In the genomic region with DNA sequence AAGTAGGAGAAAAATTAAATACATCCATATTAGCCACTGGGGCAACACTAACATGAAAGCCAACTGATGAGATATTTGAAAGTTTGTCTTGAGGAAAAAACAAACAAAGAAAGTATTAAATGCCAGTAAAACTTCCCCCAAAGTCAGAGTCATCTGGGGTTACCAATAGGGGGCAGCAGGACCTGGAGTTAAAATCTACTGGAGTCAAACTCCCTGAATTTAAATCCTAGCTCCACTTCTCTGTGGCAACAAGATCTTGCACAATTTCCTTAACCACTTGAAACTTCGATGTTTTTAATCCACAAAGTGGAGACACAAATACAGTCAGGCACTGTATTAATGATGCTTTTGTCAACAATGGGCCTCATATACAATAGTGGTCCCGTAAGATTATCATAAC, we compare ENCODE assay signal across 12 cellular contexts. TPM values are rescaled to one million over a fixed set of nuclear protein-coding genes. Genes with fewer than 3 reads are reported as not detected.
DNase-seq lines count a peak whose midpoint lies in the region; TF ChIP-seq lines count a peak whose summit lies in the region.
"Had no signal": no experiment of that assay in that cellular context is flagged by ENCODE, and none has a peak within 500 bp of the region (broad histone marks: within the 10 kb centered on the region; RNA-seq: fewer than 3 reads in every experiment).

No MANE protein-coding gene starts in this region.

- H3K27me3 ChIP-seq in OCI-LY1 (ENCODE audit: insufficient read depth, low read length) (no peaks in the 10 kb centered on the region), stomach (no peaks in the 10 kb centered on the region)

- H3K27ac ChIP-seq in OCI-LY1 (ENCODE audit: low read depth, low read length, poor library complexity, severe bottlenecking), result no peak overlapping the region
- H3K27ac ChIP-seq in stomach, result no peak overlapping the region
- H3K27ac ChIP-seq: prostate gland had no signal

- TF ChIP-seq POLR2A in stomach (IDR thresholded peaks at IDR 0.05), result no peak

- TF ChIP-seq EP300 in stomach (IDR thresholded peaks at IDR 0.05), result no peak

- H4K20me1 ChIP-seq in OCI-LY1 (ENCODE audit: insufficient read depth, low read length), result no peaks in the 10 kb centered on the region

- no peaks in the 10 kb centered on the region for H3F3A ChIP-seq in OCI-LY1 (ENCODE audit: insufficient read depth, low read length)

- H3K9me2 ChIP-seq in OCI-LY1 (ENCODE audit: low read depth, low read length), result no peaks in the 10 kb centered on the region

- peak; percentile 7 for DNase-seq in NCI-H748 (lab: John Stamatoyannopoulos, UW; ENCODE audit: unreplicated experiment)
- no peak for DNase-seq in NCI-H748 treated with DMSO at 0.1 percent for 48 hours (lab: John Stamatoyannopoulos, UW)
- DNase-seq in fibroblast of gingiva (ENCODE audit: low read depth), result peak; percentile 70
- DNase-seq in stromal cell of bone marrow (ENCODE audit: low read depth), result peak; percentile 64
- DNase-seq in mucosa of gallbladder (ENCODE audit: low spot score), result no peak
- DNase-seq in NCI-H146 treated with DMSO at 0.1 percent for 48 hours (lab: John Stamatoyannopoulos, UW; ENCODE audit: unreplicated experiment), result no peak
- DNase-seq in stomach, result no peak
- DNase-seq: activated CD4-positive, alpha-beta T cell treated with anti-CD3 and anti-CD28 coated beads for 48 hours; NCI-H1092 had no signal

- TF ChIP-seq CTCF in OCI-LY1 (IDR thresholded peaks at IDR 0.05; ENCODE audit: low read length) (peak; percentile 49), stomach (IDR thresholded peaks at IDR 0.05) (no peak)

- H3K4me2 ChIP-seq in OCI-LY1 (ENCODE audit: low read length), result no peak overlapping the region

- H3K4me1 ChIP-seq in OCI-LY1 (ENCODE audit: insufficient read depth, low read length, severe bottlenecking), result no peaks in the 10 kb centered on the region
- H3K4me1 ChIP-seq in stomach, result no peaks in the 10 kb centered on the region
- H3K4me1 ChIP-seq: prostate gland had no signal

- H3K9me3 ChIP-seq in OCI-LY1 (ENCODE audit: low read length) (no peaks in the 10 kb centered on the region), stomach (peaks cover 0 to 7% (median 2%) of the 10 kb centered on the region in 4 donors)
- H3K9me3 ChIP-seq: prostate gland had no signal

- H2AFZ ChIP-seq in OCI-LY1 (ENCODE audit: low read length), result no peak overlapping the region

- no peak overlapping the region for H3K9ac ChIP-seq in OCI-LY1 (ENCODE audit: low read length)

- no peaks in the 10 kb centered on the region for H3K36me3 ChIP-seq in OCI-LY1 (ENCODE audit: insufficient read depth, low read length)
- H3K36me3 ChIP-seq in stomach, result no peaks in the 10 kb centered on the region
- H3K36me3 ChIP-seq: prostate gland had no signal

- no peak overlapping the region for H3K4me3 ChIP-seq in OCI-LY1 (ENCODE audit: low read depth, low read length, poor library complexity, severe bottlenecking)
- no peak overlapping the region for H3K4me3 ChIP-seq in stomach
- H3K4me3 ChIP-seq: prostate gland had no signal

- no peaks in the 10 kb centered on the region for H3K79me2 ChIP-seq in OCI-LY1 (ENCODE audit: insufficient read depth, low read length)

- intact Hi-C loops in stomach (cut with DNase I; ENCODE audit: low total_unique reads), result no loop called here

- WGBS in stomach, 5 donors, result 59 to 79% (median 74%) methylated on average over 2 of the region's 2 CpGs

RNA-seq across cellular contexts. Expression of a gene that starts 14.4 kb away (rescaled TPM):
- total RNA-seq in mucosa of gallbladder, result 0.29 TPM
- 1 to 10 TPM in 1 of 5 donors, under 1 TPM in 2, not detected in 2; 0.29 to 2.7 (median 0.92) TPM for total RNA-seq in stomach
- polyA plus RNA-seq in stomach, result under 1 TPM; 0.31 to 0.61 (median 0.58) TPM
- total RNA-seq: temporal lobe had no signal

Comparison
In these comparisons a context has a peak if more than half of its experiments do, and no peak if none do; other contexts are left out.
1. DNase-seq: peak in NCI-H748 (single experiment), fibroblast of gingiva (single experiment) and stromal cell of bone marrow (single experiment); none in NCI-H748 treated with DMSO at 0.1 percent for 48 hours (single experiment), mucosa of gallbladder (single experiment), NCI-H146 treated with DMSO at 0.1 percent for 48 hours (single experiment) and stomach (single experiment).